14 cellular contexts compared by ENCODE assay signal in genomic region chr2:69211111-69211510, GRCh38.
DNase-seq lines count a peak whose midpoint lies in the region; ATAC-seq, FAIRE-seq and TF ChIP-seq lines count a peak whose summit lies in the region.
"Had no signal": no experiment of that assay in that cellular context is flagged by ENCODE, and none has a peak within 500 bp of the region (broad histone marks: within the 10 kb centered on the region; RNA-seq: fewer than 3 reads in every experiment).

No MANE protein-coding gene starts in this region.

- H3K4me2 ChIP-seq in H1 (ENCODE audit: insufficient read depth in 1 of 2, low read depth in 2 of 2, low read length in 2 of 2) (no peak overlapping the region), keratinocyte (ENCODE audit: control insufficient read depth, extremely low read depth, insufficient read depth, low read depth, low read length) (no peak overlapping the region), mammary epithelial cell (ENCODE audit: insufficient read depth, low read depth, low read length) (no peak overlapping the region)
- H3K4me2 ChIP-seq: GM23338 had no signal

- no peak overlapping the region for H2BK120ac ChIP-seq in H1 (replicated peaks; ENCODE audit: low read depth, low read length)

- DNase-seq in DMS 273 (lab: John Stamatoyannopoulos, UW; ENCODE audit: unreplicated experiment) (peak; percentile 16), DMS 273 treated with DMSO at 0.1 percent for 48 hours (lab: John Stamatoyannopoulos, UW) (no peak), H1 (ENCODE audit: low read depth in 1 of 2, low spot score in 2 of 2) (no peak), keratinocyte (ENCODE audit: low read depth, low spot score) (no peak), GM19239 (ENCODE audit: insufficient read length, low spot score) (no peak), mammary epithelial cell (no peak), right atrium auricular region (ENCODE audit: low spot score) (no peak)
- DNase-seq in activated CD8-positive, alpha-beta T cell treated with anti-CD3 and anti-CD28 coated beads for 36 hours, result no peak
- DNase-seq: Caco-2; CD8-positive, alpha-beta memory T cell; H9 had no signal

- no peak overlapping the region for H3K27ac Mint-ChIP-seq in activated CD8-positive, alpha-beta T cell treated with anti-CD3 and anti-CD28 coated beads for 36 hours
- H3K27ac Mint-ChIP-seq: CD14-positive monocyte; CD8-positive, alpha-beta memory T cell; GM23338; H9 had no signal

- dilution Hi-C loops in keratinocyte (cut with MboI; ENCODE audit: extremely low pct_ligation_motif_present, low sequenced_read_pairs) (no loop called here), mammary epithelial cell (cut with HindIII; ENCODE audit: low sequenced_read_pairs) (no loop called here)

- H3K23ac ChIP-seq in H1 (ENCODE audit: insufficient read length), result no peak overlapping the region

- CTCF ChIA-PET in H1 (lab: Charles Lee; ENCODE audit: partially characterized antibody), result interaction anchor here (1.4 kb wide), 1 partner anchor 18 kb away, joined by 4 read pairs; no protein-coding TSS in a partner anchor
- CTCF ChIA-PET in mammary epithelial cell (lab: Charles Lee; ENCODE audit: low non-redundant PET), result no interaction called here
- CTCF ChIA-PET in activated CD8-positive, alpha-beta T cell treated with anti-CD3 and anti-CD28 coated beads for 36 hours (lab: Charles Lee), result no interaction called here

- H3K79me2 ChIP-seq in H1 (ENCODE audit: control insufficient read depth in 1 of 2, insufficient read depth in 2 of 2, low read length in 2 of 2), result no peaks in the 10 kb centered on the region
- H3K79me2 ChIP-seq in keratinocyte (ENCODE audit: control insufficient read depth, insufficient read depth, low read length), result no peaks in the 10 kb centered on the region
- H3K79me2 ChIP-seq in mammary epithelial cell (ENCODE audit: insufficient read depth, low read length), result no peaks in the 10 kb centered on the region

- TF ChIP-seq RAD21 in H1 (IDR thresholded peaks at IDR 0.05 in 1 of 2, conservative IDR thresholded peaks at IDR 0.05 in 1 of 2; ENCODE audit: low read depth in 2 of 2, low read length in 2 of 2), result no peak

- H3K9me3 ChIP-seq in H1 (ENCODE audit: insufficient read depth in 2 of 2, low read depth in 1 of 2, low read length in 1 of 2) (no peaks in the 10 kb centered on the region), keratinocyte (ENCODE audit: control insufficient read depth, low read depth, low read length) (no peaks in the 10 kb centered on the region), mammary epithelial cell (replicated peaks; ENCODE audit: insufficient read depth, low read length) (no peaks in the 10 kb centered on the region), right atrium auricular region (no peaks in the 10 kb centered on the region)
- H3K9me3 ChIP-seq: Caco-2 had no signal

- no peak overlapping the region for H4K8ac ChIP-seq in H1 (ENCODE audit: extremely low read depth, insufficient read depth, low read length)

- no peaks in the 10 kb centered on the region; a peak in 1 of 8 replicates for H3K36me3 ChIP-seq in H1 (ENCODE audit: control insufficient read depth in 2 of 4, insufficient read depth in 4 of 4, low read length in 3 of 4)
- peaks cover 0 to 2% of the 10 kb centered on the region in 2 experiments for H3K36me3 ChIP-seq in keratinocyte (ENCODE audit: control insufficient read depth in 2 of 2, extremely low read depth in 1 of 2, insufficient read depth in 2 of 2, low read length in 2 of 2)
- no peaks in the 10 kb centered on the region for H3K36me3 ChIP-seq in mammary epithelial cell (ENCODE audit: insufficient read depth, low read length)
- no peaks in the 10 kb centered on the region for H3K36me3 ChIP-seq in right atrium auricular region

- 0 out of 2 replicates have a peak overlapping the region, but pooled peaks have one; percentile 36 for H2BK15ac ChIP-seq in H1 (ENCODE audit: low read length)

- FAIRE-seq in H1 (lab: Jason Lieb, UNC) (no peak), keratinocyte (lab: Jason Lieb, UNC) (peak; percentile 17), GM19239 (lab: Jason Lieb, UNC) (no peak)

- WGBS in H1 (ENCODE audit: extremely low coverage in 1 of 2, insufficient coverage in 1 of 2, insufficient read length in 1 of 2, insufficient replicate concordance in 2 of 2, low coverage in 1 of 2, low lambda C conversion rate in 2 of 2, missing lambda C conversion rate in 1 of 2), 2 experiments, result 92% methylated on average over 2 of the region's 2 CpGs; no CpG with 5 or more reads in 1 of the 2 experiments
- 67% methylated on average over 2 of the region's 2 CpGs for WGBS in mammary epithelial cell (ENCODE audit: low coverage, missing lambda C conversion rate)

- no TSS peak for BruUV-seq in mammary epithelial cell (replicated peaks; lab: Mats Ljungman, UMichigan)

- no peaks in the 10 kb centered on the region for H3K36me3 Mint-ChIP-seq in activated CD8-positive, alpha-beta T cell treated with anti-CD3 and anti-CD28 coated beads for 36 hours (ENCODE audit: low read depth)
- H3K36me3 Mint-ChIP-seq: CD14-positive monocyte; CD8-positive, alpha-beta memory T cell had no signal

- intact Hi-C loops in mammary epithelial cell (cut with micrococcal nuclease), result no loop called here
- intact Hi-C loops in activated CD8-positive, alpha-beta T cell treated with anti-CD3 and anti-CD28 coated beads for 36 hours (cut with micrococcal nuclease), result no loop called here

- H2AFZ ChIP-seq in H1 (ENCODE audit: low read length), result no peak overlapping the region
- no peak overlapping the region for H2AFZ ChIP-seq in keratinocyte (ENCODE audit: control insufficient read depth, low read length)
- H2AFZ ChIP-seq in mammary epithelial cell (ENCODE audit: low read depth, low read length), result no peak overlapping the region
- H2AFZ ChIP-seq: GM23338 had no signal

- TF ChIP-seq EP300 in H1 (IDR thresholded peaks at IDR 0.05; ENCODE audit: borderline replicate concordance in 1 of 2, low read depth in 2 of 2, low read length in 2 of 2), result no peak

- H4K5ac ChIP-seq in H1 (ENCODE audit: insufficient read length, low read depth, low read length), result no peak overlapping the region

- no peaks in the 10 kb centered on the region for H3K79me1 ChIP-seq in H1 (ENCODE audit: low read depth, low read length)

- H3K27ac ChIP-seq in H1 (ENCODE audit: low read depth, low read length), result no peak overlapping the region
- H3K27ac ChIP-seq in keratinocyte (ENCODE audit: control insufficient read depth, insufficient read depth, low read length), result no peak overlapping the region
- H3K27ac ChIP-seq in mammary epithelial cell (ENCODE audit: insufficient read depth, low read depth, low read length), result no peak overlapping the region
- H3K27ac ChIP-seq in right atrium auricular region, result no peak overlapping the region
- H3K27ac ChIP-seq: 22Rv1 had no signal

- H3K56ac ChIP-seq in H1 (replicated peaks; ENCODE audit: insufficient read length, low read depth, low read length), result no peak overlapping the region

- no peak overlapping the region for H2BK5ac ChIP-seq in H1 (ENCODE audit: low read depth, low read length)

- TF ChIP-seq CTCF in H1 (IDR thresholded peaks at IDR 0.05; ENCODE audit: control extremely low read depth in 1 of 3, insufficient read depth in 1 of 3, low read depth in 1 of 3, low read length in 3 of 3) (no peak), keratinocyte (optimal IDR thresholded peaks at IDR 0.05 in 1 of 3, IDR thresholded peaks at IDR 0.05 in 1 of 3, conservative IDR thresholded peaks at IDR 0.05 in 1 of 3; ENCODE audit: extremely low read depth in 1 of 3, insufficient read depth in 2 of 3, low read length in 3 of 3) (no peak), mammary epithelial cell (conservative IDR thresholded peaks at IDR 0.05 in 1 of 2, IDR thresholded peaks at IDR 0.05 in 1 of 2; ENCODE audit: extremely low read depth in 1 of 2, insufficient read depth in 1 of 2, low read depth in 1 of 2, low read length in 2 of 2) (no peak), right atrium auricular region (IDR thresholded peaks at IDR 0.05) (no peak)
- no peak for TF ChIP-seq CTCF in activated CD8-positive, alpha-beta T cell treated with anti-CD3 and anti-CD28 coated beads for 36 hours (IDR thresholded peaks at IDR 0.05)

- H3K4ac ChIP-seq in H1 (replicated peaks; ENCODE audit: insufficient read length, low read depth, low read length), result no peak overlapping the region

- H3K27me3 Mint-ChIP-seq in activated CD8-positive, alpha-beta T cell treated with anti-CD3 and anti-CD28 coated beads for 36 hours, result no peaks in the 10 kb centered on the region

- no peak overlapping the region for H3K4me3 Mint-ChIP-seq in activated CD8-positive, alpha-beta T cell treated with anti-CD3 and anti-CD28 coated beads for 36 hours
- H3K4me3 Mint-ChIP-seq: CD14-positive monocyte; CD8-positive, alpha-beta memory T cell; GM23338; H9 had no signal

- H3K9me3 Mint-ChIP-seq in activated CD8-positive, alpha-beta T cell treated with anti-CD3 and anti-CD28 coated beads for 36 hours, result no peaks in the 10 kb centered on the region
- H3K9me3 Mint-ChIP-seq: CD8-positive, alpha-beta memory T cell had no signal

- no peaks in the 10 kb centered on the region for H3K23me2 ChIP-seq in H1 (ENCODE audit: low read depth, low read length)

- H2BK12ac ChIP-seq in H1 (ENCODE audit: low read depth, low read length), result no peak overlapping the region

- H3K4me3 ChIP-seq in H1 (ENCODE audit: extremely low read depth in 1 of 4, insufficient read depth in 2 of 4, low read depth in 3 of 4, low read length in 4 of 4), result no peak overlapping the region
- H3K4me3 ChIP-seq in keratinocyte (ENCODE audit: control insufficient read depth in 2 of 3, extremely low read depth in 1 of 3, insufficient read depth in 2 of 3, low read depth in 1 of 3, low read length in 3 of 3), result no peak overlapping the region
- H3K4me3 ChIP-seq in mammary epithelial cell (replicated peaks in 1 of 3; ENCODE audit: insufficient read depth in 1 of 3, low read depth in 2 of 3, low read length in 3 of 3), result no peak overlapping the region
- H3K4me3 ChIP-seq in right atrium auricular region, result no peak overlapping the region
- H3K4me3 ChIP-seq: GM23338 had no signal

- H3K9me1 ChIP-seq in keratinocyte (ENCODE audit: control insufficient read depth, extremely low read depth, insufficient read depth, low read length), result no peaks in the 10 kb centered on the region

- in situ Hi-C loops in mammary epithelial cell (cut with MboI; ENCODE audit: low sequenced_read_pairs in 2 of 2), result no loop called here

- no peaks in the 10 kb centered on the region for H3K27me3 ChIP-seq in H1 (replicated peaks in 1 of 4; ENCODE audit: control insufficient read depth in 3 of 4, extremely low read depth in 1 of 4, insufficient read depth in 3 of 4, low read length in 3 of 4)
- H3K27me3 ChIP-seq in keratinocyte (ENCODE audit: control insufficient read depth, extremely low read depth, insufficient read depth, low read length), result no peaks in the 10 kb centered on the region
- no peaks in the 10 kb centered on the region for H3K27me3 ChIP-seq in mammary epithelial cell (ENCODE audit: insufficient read depth, low read length)
- no peaks in the 10 kb centered on the region for H3K27me3 ChIP-seq in right atrium auricular region

- H3K18ac ChIP-seq in H1 (ENCODE audit: extremely low read depth, low read length), result no peak overlapping the region

- no peak overlapping the region for H4K91ac ChIP-seq in H1 (replicated peaks; ENCODE audit: insufficient read length, low read length)

- no peak for ATAC-seq in activated CD8-positive, alpha-beta T cell treated with anti-CD3 and anti-CD28 coated beads for 36 hours
- ATAC-seq: GM23338 had no signal

- POLR2A ChIA-PET in H1 (lab: Charles Lee; ENCODE audit: partially characterized antibody), result no interaction called here
- POLR2A ChIA-PET in activated CD8-positive, alpha-beta T cell treated with anti-CD3 and anti-CD28 coated beads for 36 hours (lab: Charles Lee), result no interaction called here

- H3K14ac ChIP-seq in H1 (ENCODE audit: insufficient read length), result no peak overlapping the region

- H2BK20ac ChIP-seq in H1 (ENCODE audit: low read length), result no peak overlapping the region

- no peaks in the 10 kb centered on the region for H3K4me1 Mint-ChIP-seq in activated CD8-positive, alpha-beta T cell treated with anti-CD3 and anti-CD28 coated beads for 36 hours (ENCODE audit: low read depth)
- H3K4me1 Mint-ChIP-seq: CD8-positive, alpha-beta memory T cell had no signal

- H4K20me1 ChIP-seq in H1 (replicated peaks in 1 of 2; ENCODE audit: control insufficient read depth in 1 of 2, insufficient read depth in 2 of 2, low read length in 2 of 2) (no peaks in the 10 kb centered on the region), keratinocyte (ENCODE audit: control insufficient read depth, extremely low read depth, insufficient read depth, low read length) (no peaks in the 10 kb centered on the region), mammary epithelial cell (ENCODE audit: insufficient read depth, low read length) (no peaks in the 10 kb centered on the region)

- H2AK5ac ChIP-seq in H1 (ENCODE audit: low read depth, low read length), result no peak overlapping the region

- H3K9ac ChIP-seq in H1 (replicated peaks in 1 of 4; ENCODE audit: extremely low read depth in 1 of 4, low read depth in 3 of 4, low read length in 3 of 4), result no peak overlapping the region
- H3K9ac ChIP-seq in keratinocyte (ENCODE audit: control insufficient read depth, extremely low read depth, insufficient read depth, low read length), result no peak overlapping the region
- H3K9ac ChIP-seq in mammary epithelial cell (ENCODE audit: insufficient read depth, low read length), result no peak overlapping the region

- TF ChIP-seq POLR2A in H1 (IDR thresholded peaks at IDR 0.05; ENCODE audit: control extremely low read depth in 1 of 2, low read depth in 2 of 2, low read length in 2 of 2), result no peak

- H3K4me1 ChIP-seq in H1 (replicated peaks in 1 of 4; ENCODE audit: control insufficient read depth in 3 of 4, insufficient read depth in 4 of 4, low read length in 3 of 4) (peaks cover 2 to 24% (median 16%) of the 10 kb centered on the region in 4 experiments), keratinocyte (ENCODE audit: control insufficient read depth, extremely low read depth, insufficient read depth, low read length) (no peaks in the 10 kb centered on the region), mammary epithelial cell (ENCODE audit: insufficient read depth, low read length) (no peaks in the 10 kb centered on the region), right atrium auricular region (peaks cover 0 to 24% of the 10 kb centered on the region in 2 donors)
- H3K4me1 ChIP-seq: Caco-2 had no signal
